Comparison of ENCODE assay signal across 8 cellular contexts in the genomic region with DNA sequence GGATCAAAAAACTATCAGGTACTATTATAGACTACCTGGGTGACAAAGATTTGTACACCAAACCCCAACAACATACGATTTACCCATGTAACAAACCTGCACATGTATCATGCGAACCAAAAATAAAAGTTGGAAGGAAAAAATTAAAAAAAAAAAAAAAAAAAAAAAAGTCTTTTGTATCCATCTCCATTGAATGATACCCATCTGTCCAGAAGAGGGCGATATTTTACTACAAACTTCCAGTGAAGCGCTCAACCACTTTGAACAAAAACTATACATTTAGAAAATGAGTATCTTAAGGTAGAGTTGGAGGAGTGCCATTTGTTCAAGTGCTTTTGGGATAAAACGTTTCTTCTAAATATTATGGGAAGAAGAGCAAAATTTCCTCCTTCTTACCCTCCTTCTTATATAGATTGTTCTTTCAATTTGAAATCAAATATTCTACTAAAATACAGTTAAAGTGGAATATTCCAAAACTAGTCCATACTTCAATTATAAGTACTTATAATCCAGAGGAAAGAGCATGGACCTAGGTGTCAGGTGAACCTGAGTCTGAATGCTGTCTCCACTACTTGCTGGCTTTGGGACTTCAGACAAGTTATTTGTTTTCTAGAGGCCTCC. TPM values are rescaled to one million over a fixed set of nuclear protein-coding genes. Genes with fewer than 3 reads are reported as not detected.
DNase-seq lines count a peak whose midpoint lies in the region; ATAC-seq and TF ChIP-seq lines count a peak whose summit lies in the region.

No MANE protein-coding gene starts in this region.

- peak; percentile 35 for DNase-seq in Daoy (ENCODE audit: low read depth)
- peak; percentile 51 to 72 for DNase-seq in Kasumi-1 (lab: John Stamatoyannopoulos, UW)
- peak; percentile 73 for DNase-seq in RKO (ENCODE audit: low spot score)
- no peak for DNase-seq in neural crest cell (ENCODE audit: low read depth, low spot score)
- DNase-seq in stimulated activated CD4-positive, alpha-beta T cell treated with anti-CD3 and anti-CD28 coated beads, Interleukin-15, amount 100 ng/mL, for 24 hours, result no peak
- DNase-seq in SHP77 (lab: John Stamatoyannopoulos, UW), result no peak

- H3K27me3 Mint-ChIP-seq in neural crest cell (ENCODE audit: low read depth), result no peaks in the 10 kb centered on the region

- peak; percentile 79 for TF ChIP-seq CTCF in neural crest cell (conservative IDR thresholded peaks at IDR 0.05)

- no peak overlapping the region for H3K27ac Mint-ChIP-seq in neural crest cell (ENCODE audit: unreplicated experiment)

- H3K36me3 Mint-ChIP-seq in neural crest cell (ENCODE audit: low read depth), result peaks cover 12% of the 10 kb centered on the region

- H3K4me1 Mint-ChIP-seq in neural crest cell, result no peaks in the 10 kb centered on the region

- H3K4me3 Mint-ChIP-seq in neural crest cell, result no peak overlapping the region

- no peaks in the 10 kb centered on the region for H3K9me3 Mint-ChIP-seq in neural crest cell

- ATAC-seq in esophagus mucosa, result peak; percentile 47
- ATAC-seq in GM21526 (IDR thresholded peaks at IDR 0.05; ENCODE audit: low FRiP score, unreplicated experiment), result no peak

RNA-seq across cellular contexts. Expression of a gene that starts 23.3 kb away (rescaled TPM):
- 13.0 and 17.3 TPM in 2 replicates for total RNA-seq in Daoy (2014; rRNA removed; shearing (Covaris generic))
- 10.9 TPM for total RNA-seq in esophagus mucosa
- total RNA-seq in neural crest cell, result 25.1 and 28.9 TPM in 2 replicates

Comparison
In these comparisons a context has a peak if more than half of its experiments do, and no peak if none do; other contexts are left out.
1. DNase-seq: peak in Daoy (single experiment), Kasumi-1 (2 of 2) and RKO (single experiment); none in neural crest cell (single experiment), stimulated activated CD4-positive, alpha-beta T cell treated with anti-CD3 and anti-CD28 coated beads, Interleukin-15, amount 100 ng/mL, for 24 hours (single experiment) and SHP77 (0 of 2).